ENCODE assay signal across 8 cellular contexts in genomic region chr12:39372929-39373328, GRCh38.
DNase-seq lines count a peak whose midpoint lies in the region; ATAC-seq, FAIRE-seq and TF ChIP-seq lines count a peak whose summit lies in the region.

No MANE protein-coding gene starts in this region.

- CTCF ChIA-PET in GM12878 (lab: Yijun Ruan, JAX) = interaction anchor here (0.9 to 1.9 kb wide), 7 partner anchors 12 to 249 kb away, joined by 3 to 5 read pairs (median 3); no protein-coding TSS in a partner anchor

- H3K9ac ChIP-seq in GM12878 (ENCODE audit: control insufficient read depth, insufficient read depth, low read length) = no peak overlapping the region

- peak overlapping the region; percentile 50 for H3K27ac ChIP-seq in GM12878 (ENCODE audit: control insufficient read depth, insufficient read depth)
- no peak overlapping the region for H3K27ac ChIP-seq in esophagus squamous epithelium
- no peak overlapping the region for H3K27ac ChIP-seq in gastroesophageal sphincter

- no peaks in the 10 kb centered on the region; a peak in 1 of 4 replicates for H3K36me3 ChIP-seq in GM12878 (ENCODE audit: control insufficient read depth in 2 of 2, insufficient read depth in 2 of 2, low read length in 1 of 2)
- H3K36me3 ChIP-seq in esophagus squamous epithelium = peaks cover 0 to 4% (median 0%) of the 10 kb centered on the region in 3 donors
- no peaks in the 10 kb centered on the region for H3K36me3 ChIP-seq in gastroesophageal sphincter

- TF ChIP-seq RAD21 in GM12878 (IDR thresholded peaks at IDR 0.05; ENCODE audit: insufficient read depth, low read depth, low read length) = no peak

- no peaks in the 10 kb centered on the region for H4K20me1 ChIP-seq in GM12878 (ENCODE audit: control insufficient read depth, insufficient read depth)

- peak; percentile 61 for DNase-seq in GM12878 (ENCODE audit: low read depth, low spot score)
- no peak for DNase-seq in NAMALWA (ENCODE audit: low spot score)
- DNase-seq in germinal center (ENCODE audit: low spot score) = no peak
- DNase-seq in esophagus squamous epithelium (lab: John Stamatoyannopoulos, UW) = no peak

- TF ChIP-seq CTCF in GM12878 (IDR thresholded peaks at IDR 0.05 in 2 of 3, conservative IDR thresholded peaks at IDR 0.05 in 1 of 3; ENCODE audit: control insufficient read depth in 2 of 3, extremely low read depth in 1 of 3, insufficient read depth in 1 of 3, low read depth in 3 of 3, low read length in 3 of 3) (no peak), esophagus squamous epithelium (IDR thresholded peaks at IDR 0.05) (no peak), gastroesophageal sphincter (IDR thresholded peaks at IDR 0.05) (no peak)

- in situ Hi-C loops in GM12878 (cut with MboI) = no loop called here

- H3K27me3 ChIP-seq in GM12878 (replicated peaks in 1 of 2; ENCODE audit: control insufficient read depth in 2 of 2, insufficient read depth in 2 of 2, low read length in 1 of 2) (no peaks in the 10 kb centered on the region), esophagus squamous epithelium (no peaks in the 10 kb centered on the region), gastroesophageal sphincter (no peaks in the 10 kb centered on the region)

- FAIRE-seq in GM12878 (lab: Jason Lieb, UNC) = peak; percentile 78

- H2AFZ ChIP-seq in GM12878 (ENCODE audit: control insufficient read depth, low read depth, low read length) = peak overlapping the region; percentile 12

- SMC1A ChIA-PET in GM12878 (lab: Charles Lee; ENCODE audit: uncharacterized antibody, unreplicated experiment) = interaction anchor here (0.6 to 2.9 kb wide), 15 partner anchors 9 to 263 kb away, joined by 3 to 9 read pairs (median 3); no protein-coding TSS in a partner anchor

- no peaks in the 10 kb centered on the region; the same call in 1 of the 2 replicates for H3K79me2 ChIP-seq in GM12878 (ENCODE audit: control insufficient read depth, insufficient read depth, low read length)

- TF ChIP-seq POLR2A in GM12878 (IDR thresholded peaks at IDR 0.05; ENCODE audit: low read depth, low read length) = no peak
- TF ChIP-seq POLR2A in esophagus squamous epithelium (IDR thresholded peaks at IDR 0.05) = no peak
- TF ChIP-seq POLR2A in gastroesophageal sphincter (IDR thresholded peaks at IDR 0.05) = no peak

- ATAC-seq in GM18508 (IDR thresholded peaks at IDR 0.05; ENCODE audit: insufficient read depth, unreplicated experiment) = peak; percentile 83
- peak; percentile 82 for ATAC-seq in GM21576 (IDR thresholded peaks at IDR 0.05; ENCODE audit: unreplicated experiment)
- ATAC-seq in HG03571 (IDR thresholded peaks at IDR 0.05; ENCODE audit: unreplicated experiment) = peak; percentile 87
- ATAC-seq in GM12878 = peak; percentile 96
- ATAC-seq in gastroesophageal sphincter = no peak

- intact Hi-C loops in GM12878 (cut with micrococcal nuclease; ENCODE audit: unreplicated experiment) = loop anchor here (2.0 kb wide), 1 partner anchor 246 kb away; the partner anchor contains the start of gene ABCD2
- intact Hi-C loops in esophagus squamous epithelium (cut with DNase I) = no loop called here

- H3K9me3 ChIP-seq in GM12878 (replicated peaks; ENCODE audit: control insufficient read depth, insufficient read depth, low read length) (no peaks in the 10 kb centered on the region; the same call in 2 of the 3 replicates), esophagus squamous epithelium (no peaks in the 10 kb centered on the region), gastroesophageal sphincter (no peaks in the 10 kb centered on the region)

- no TSS peak for BruUV-seq in GM12878 (replicated peaks; lab: Mats Ljungman, UMichigan)

- peak overlapping the region; percentile 61 for H3K4me2 ChIP-seq in GM12878 (ENCODE audit: control insufficient read depth, insufficient read depth)

- H3K4me3 ChIP-seq in GM12878 = no peak overlapping the region
- no peak overlapping the region for H3K4me3 ChIP-seq in esophagus squamous epithelium
- no peak overlapping the region for H3K4me3 ChIP-seq in gastroesophageal sphincter

- peaks cover 27% of the 10 kb centered on the region for H3K4me1 ChIP-seq in GM12878 (ENCODE audit: control insufficient read depth, insufficient read depth, low read length)
- peaks cover 0 to 22% (median 0%) of the 10 kb centered on the region in 3 donors for H3K4me1 ChIP-seq in esophagus squamous epithelium
- no peaks in the 10 kb centered on the region for H3K4me1 ChIP-seq in gastroesophageal sphincter

- POLR2A ChIA-PET in GM12878 (lab: Charles Lee) = interaction anchor here (1.0 to 1.9 kb wide), 5 partner anchors 13 to 69 kb away, joined by 3 to 5 read pairs (median 4); partner anchors contain the start of gene KIF21A

- RAD21 ChIA-PET in GM12878 (lab: Charles Lee; ENCODE audit: unreplicated experiment) = interaction anchor here (0.6 to 1.8 kb wide), 6 partner anchors 8 to 861 kb away, joined by 3 to 8 read pairs (median 3); no protein-coding TSS in a partner anchor

- 0 out of 4 replicates have a peak, but pooled peaks of 1 of the 2 experiments have one; percentile 8 for TF ChIP-seq EP300 in GM12878 (IDR thresholded peaks at IDR 0.05; ENCODE audit: borderline replicate concordance in 1 of 2, control insufficient read depth in 1 of 2, low read depth in 2 of 2, low read length in 2 of 2)
- TF ChIP-seq EP300 in gastroesophageal sphincter (IDR thresholded peaks at IDR 0.05) = no peak

- whole genome bisulfite sequencing in GM12878 (ENCODE audit: insufficient coverage, insufficient replicate concordance, low lambda C conversion rate, missing lambda C conversion rate) = 0% methylated on average over 2 of the region's 2 CpGs
- WGBS in esophagus squamous epithelium, 2 donors = 32 to 59% methylated on average over 2 of the region's 2 CpGs
- WGBS in gastroesophageal sphincter (ENCODE audit: low coverage in 1 of 2), 2 donors = 74 to 88% methylated on average over 2 of the region's 2 CpGs

TF ChIP-seq in GM12878, 131 proteins besides CTCF, POLR2A, EP300 and RAD21 (continues in another document):
- TF ChIP-seq POU2F2 (IDR thresholded peaks at IDR 0.05; ENCODE audit: borderline replicate concordance, low read depth, low read length) = no peak
- no peak for TF ChIP-seq REST (IDR thresholded peaks at IDR 0.05; ENCODE audit: low read depth, low read length)
- TF ChIP-seq SMARCA5 (IDR thresholded peaks at IDR 0.05) = no peak
- no peak for TF ChIP-seq HDAC6 (IDR thresholded peaks at IDR 0.05; ENCODE audit: unreplicated experiment)
- no peak for TF ChIP-seq IRF5 (IDR thresholded peaks at IDR 0.05; ENCODE audit: borderline replicate concordance)
- peak; percentile 69 for TF ChIP-seq EED (IDR thresholded peaks at IDR 0.05; ENCODE audit: low read depth)
- TF ChIP-seq SIX5 (IDR thresholded peaks at IDR 0.05; ENCODE audit: low read depth, low read length, severe bottlenecking) = no peak
- TF ChIP-seq RAD51 (IDR thresholded peaks at IDR 0.05) = no peak
- TF ChIP-seq, protein P1, sequence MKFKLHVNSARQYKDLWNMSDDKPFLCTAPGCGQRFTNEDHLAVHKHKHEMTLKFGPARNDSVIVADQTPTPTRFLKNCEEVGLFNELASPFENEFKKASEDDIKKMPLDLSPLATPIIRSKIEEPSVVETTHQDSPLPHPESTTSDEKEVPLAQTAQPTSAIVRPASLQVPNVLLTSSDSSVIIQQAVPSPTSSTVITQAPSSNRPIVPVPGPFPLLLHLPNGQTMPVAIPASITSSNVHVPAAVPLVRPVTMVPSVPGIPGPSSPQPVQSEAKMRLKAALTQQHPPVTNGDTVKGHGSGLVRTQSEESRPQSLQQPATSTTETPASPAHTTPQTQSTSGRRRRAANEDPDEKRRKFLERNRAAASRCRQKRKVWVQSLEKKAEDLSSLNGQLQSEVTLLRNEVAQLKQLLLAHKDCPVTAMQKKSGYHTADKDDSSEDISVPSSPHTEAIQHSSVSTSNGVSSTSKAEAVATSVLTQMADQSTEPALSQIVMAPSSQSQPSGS (IDR thresholded peaks at IDR 0.05; ENCODE audit: low read length) = peak; percentile 35; the same call in 1 of the 2 replicates
